Comparison of ENCODE assay signal across 21 cellular contexts in the genomic region with DNA sequence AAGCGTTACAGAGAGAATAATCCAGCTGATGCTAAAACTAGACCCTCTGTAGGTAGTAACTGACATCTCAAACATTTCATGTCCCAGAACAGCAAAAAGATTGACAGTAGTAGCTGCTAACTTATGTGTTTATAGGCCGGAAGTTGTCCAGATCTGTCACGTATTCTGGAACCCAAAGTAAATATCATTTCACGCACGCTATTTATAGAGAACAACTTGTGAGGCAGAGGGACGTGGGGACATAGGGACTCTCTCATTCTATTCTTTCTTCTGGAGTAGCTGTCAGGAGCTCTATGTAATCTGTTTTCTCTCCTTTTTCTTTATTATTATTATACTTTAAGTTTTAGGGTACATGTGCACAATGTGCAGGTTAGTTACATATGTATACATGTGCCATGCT. TPM values are rescaled to one million over a fixed set of nuclear protein-coding genes. Genes with fewer than 3 reads are reported as not detected.
A peak's percentile ranks its signal among the peaks of the same experiment; 100 is the strongest.
DNase-seq lines count a peak whose midpoint lies in the region; ATAC-seq and TF ChIP-seq lines count a peak whose summit lies in the region.
"Had no signal": no experiment of that assay in that cellular context is flagged by ENCODE, and none has a peak within 500 bp of the region (broad histone marks: within the 10 kb centered on the region; RNA-seq: fewer than 3 reads in every experiment).

No MANE protein-coding gene starts in this region.

- no peak for TF ChIP-seq POLR2A in suprapubic skin (IDR thresholded peaks at IDR 0.05)

- no peak for TF ChIP-seq CTCF in right atrium auricular region (IDR thresholded peaks at IDR 0.05)
- no peak for TF ChIP-seq CTCF in heart right ventricle (IDR thresholded peaks at IDR 0.05)
- TF ChIP-seq CTCF in suprapubic skin (IDR thresholded peaks at IDR 0.05): no peak
- no peak for TF ChIP-seq CTCF in A673 (conservative IDR thresholded peaks at IDR 0.05; ENCODE audit: low read depth, low read length)

- H3K36me3 ChIP-seq in right atrium auricular region (no peaks in the 10 kb centered on the region), heart right ventricle (peaks cover 0 to 69% (median 0%) of the 10 kb centered on the region in 9 donors), skeletal muscle tissue (ENCODE audit: control insufficient read depth in 3 of 3, insufficient read depth in 3 of 3, low read length in 3 of 3) (peaks cover 0 to 5% (median 0%) of the 10 kb centered on the region in 3 donors), suprapubic skin (peaks cover 8% of the 10 kb centered on the region), A673 (ENCODE audit: insufficient read depth, low read length, poor library complexity, severe bottlenecking) (peaks cover 2% of the 10 kb centered on the region)

- POLR2A ChIA-PET in A673 (lab: Charles Lee; ENCODE audit: low non-redundant PET): no interaction called here

- BruUV-seq in A673 (replicated peaks; lab: Mats Ljungman, UMichigan): no TSS peak

- no peak for TF ChIP-seq EP300 in suprapubic skin (IDR thresholded peaks at IDR 0.05)

- peaks cover 0 to 14% of the 10 kb centered on the region in 2 donors for H3K4me1 ChIP-seq in right atrium auricular region
- H3K4me1 ChIP-seq in heart right ventricle: peaks cover 0 to 28% (median under 1%) of the 10 kb centered on the region in 9 donors
- peaks cover 4% of the 10 kb centered on the region for H3K4me1 ChIP-seq in right cardiac atrium (ENCODE audit: control insufficient read depth, insufficient read depth, low read length)
- H3K4me1 ChIP-seq in skeletal muscle tissue (ENCODE audit: control insufficient read depth in 3 of 3, insufficient read depth in 3 of 3, low read length in 3 of 3): peaks cover 0 to 10% (median 6%) of the 10 kb centered on the region in 3 donors
- H3K4me1 ChIP-seq in suprapubic skin: no peaks in the 10 kb centered on the region
- H3K4me1 ChIP-seq in A673 (ENCODE audit: insufficient read depth, low read length, poor library complexity, severe bottlenecking): no peaks in the 10 kb centered on the region
- H3K4me1 ChIP-seq: BLaER1 treated with 17β-estradiol and CSF1 and Interleukin-3, amounts not matched to agents 10 nM and 100 nM had no signal

- CTCF ChIA-PET in A673 (lab: Charles Lee): no interaction called here

- H3K9me3 ChIP-seq in right atrium auricular region (no peaks in the 10 kb centered on the region), heart right ventricle (peaks cover 0 to 34% (median 5%) of the 10 kb centered on the region in 11 donors), right cardiac atrium (ENCODE audit: control insufficient read depth, low read length) (no peaks in the 10 kb centered on the region), skeletal muscle tissue (ENCODE audit: control insufficient read depth in 3 of 3, low read length in 3 of 3) (no peaks in the 10 kb centered on the region), suprapubic skin (no peaks in the 10 kb centered on the region), A673 (ENCODE audit: low read depth, low read length, poor library complexity, severe bottlenecking) (peaks cover 8% of the 10 kb centered on the region)

- 57 to 71% methylated on average over 6 of the region's 6 CpGs for WGBS in heart right ventricle, 2 donors
- 71% methylated on average over 6 of the region's 6 CpGs for WGBS in right cardiac atrium
- WGBS in suprapubic skin: 93% methylated on average over 6 of the region's 6 CpGs

- intact Hi-C loops in Right ventricle myocardium superior (cut with DNase I) (no loop called here), heart right ventricle (cut with DNase I) (no loop called here), right cardiac atrium (cut with DNase I) (no loop called here), A673 (cut with micrococcal nuclease; ENCODE audit: unreplicated experiment) (no loop called here)

- H3K4me3 ChIP-seq in right atrium auricular region: no peak overlapping the region
- no peak overlapping the region for H3K4me3 ChIP-seq in heart right ventricle
- no peak overlapping the region for H3K4me3 ChIP-seq in right cardiac atrium (ENCODE audit: low read length)
- H3K4me3 ChIP-seq in skeletal muscle tissue (ENCODE audit: low read length in 3 of 3): no peak overlapping the region
- H3K4me3 ChIP-seq in suprapubic skin: no peak overlapping the region
- H3K4me3 ChIP-seq in A673 (ENCODE audit: low read depth, low read length, poor library complexity, severe bottlenecking): no peak overlapping the region
- H3K4me3 ChIP-seq: BLaER1 treated with 17β-estradiol and CSF1 and Interleukin-3, amounts not matched to agents 10 nM and 100 nM; GM12878 had no signal

- H3K9ac ChIP-seq in skeletal muscle tissue (ENCODE audit: low read depth in 1 of 3, low read length in 3 of 3): no peak overlapping the region
- H3K9ac ChIP-seq: BLaER1 treated with 17β-estradiol and CSF1 and Interleukin-3, amounts not matched to agents 10 nM and 100 nM had no signal

- DNase-seq in Right ventricle myocardium superior (no peak), right atrium auricular region (ENCODE audit: low spot score) (no peak), heart right ventricle (no peak), right cardiac atrium (no peak), suprapubic skin (ENCODE audit: low spot score in 2 of 2) (no peak), A673 (ENCODE audit: low spot score) (no peak)
- DNase-seq: 8988T; Calu3; CD8-positive, alpha-beta T cell; DMS53; DND-41; EL; GOT3; H7; HFFc6 had no signal

- ATAC-seq in Right ventricle myocardium superior (ENCODE audit: poor library complexity) (peak; percentile 76), heart right ventricle (peak in 5 of 8 donors; percentile 42 to 81 (median 60)), right cardiac atrium (peak; percentile 50 to 64), GM21529 (IDR thresholded peaks at IDR 0.05; ENCODE audit: unreplicated experiment) (no peak)
- ATAC-seq: CD8-positive, alpha-beta T cell; GM12878; HCT116; HepG2 had no signal

- H3K27me3 ChIP-seq in right atrium auricular region (no peaks in the 10 kb centered on the region), heart right ventricle (no peaks in the 10 kb centered on the region), right cardiac atrium (ENCODE audit: control insufficient read depth, insufficient read depth) (no peaks in the 10 kb centered on the region), skeletal muscle tissue (ENCODE audit: control insufficient read depth in 3 of 3, insufficient read depth in 3 of 3, low read length in 3 of 3) (no peaks in the 10 kb centered on the region), suprapubic skin (no peaks in the 10 kb centered on the region), A673 (replicated peaks; ENCODE audit: insufficient read depth, low read depth, low read length, poor library complexity) (no peaks in the 10 kb centered on the region)
- H3K27me3 ChIP-seq: BLaER1 treated with 17β-estradiol and CSF1 and Interleukin-3, amounts not matched to agents 10 nM and 100 nM had no signal

- peak overlapping the region in 1 of 2 donors; percentile 12 for H3K27ac ChIP-seq in right atrium auricular region
- peak overlapping the region in 1 of 10 donors; percentile 37 for H3K27ac ChIP-seq in heart right ventricle
- no peak overlapping the region for H3K27ac ChIP-seq in right cardiac atrium (ENCODE audit: low read length)
- H3K27ac ChIP-seq in skeletal muscle tissue (ENCODE audit: low read depth, low read length): peak overlapping the region; percentile 59
- H3K27ac ChIP-seq in suprapubic skin: no peak overlapping the region
- H3K27ac ChIP-seq in A673 (ENCODE audit: low read depth, low read length, poor library complexity, severe bottlenecking): no peak overlapping the region
- H3K27ac ChIP-seq: BLaER1 treated with 17β-estradiol and CSF1 and Interleukin-3, amounts not matched to agents 10 nM and 100 nM had no signal

RNA-seq across cellular contexts. Expression of gene AGK, which starts 22.3 kb away (rescaled TPM):
- 27.7 TPM for total RNA-seq in Right ventricle myocardium superior
- 10 to 100 TPM; 24.2 to 41.9 TPM for total RNA-seq in right atrium auricular region
- 10 to 100 TPM; 27.1 to 45.1 (median 39.7) TPM for total RNA-seq in heart right ventricle
- polyA plus RNA-seq in heart right ventricle: 10 to 100 TPM; 17.7 to 22.0 TPM
- total RNA-seq in right cardiac atrium: 10 to 100 TPM; 31.1 to 43.6 (median 37.8) TPM
- polyA plus RNA-seq in right cardiac atrium: 29.2 TPM
- total RNA-seq in skeletal muscle tissue: 18.8 TPM
- total RNA-seq in suprapubic skin: 10 to 100 TPM; 15.3 to 42.7 (median 19.4) TPM
- 41.9 and 47.4 TPM in 2 replicates for total RNA-seq in A673 (2021)
